18 cellular contexts compared by ENCODE assay signal in genomic region chr1:109537450-109538178, GRCh38. TPM values are rescaled to one million over a fixed set of nuclear protein-coding genes. Genes with fewer than 3 reads are reported as not detected.
"Had no signal": no experiment of that assay in that cellular context is flagged by ENCODE, and none has a peak within 500 bp of the region (broad histone marks: within the 10 kb centered on the region; RNA-seq: fewer than 3 reads in every experiment).

No MANE protein-coding gene starts in this region.

- H3K4me2 ChIP-seq: smooth muscle cell had no signal

- DNase-seq: activated CD4-positive, CD25-positive, alpha-beta regulatory T cell; activated CD8-positive, alpha-beta memory T cell treated with anti-CD3 and anti-CD28 coated beads, Interleukin-2, amount 50 U/mL, for 4 hours; activated effector memory CD4-positive, alpha-beta T cell treated with anti-CD3 and anti-CD28 coated beads, Interleukin-2, amount 50 U/mL, for 16 hours; activated naive CD4-positive, alpha-beta T cell treated with anti-CD3 and anti-CD28 coated beads, Interleukin-2, amount 50 U/mL, for 16 hours; aorta; erythroblast; left ventricle myocardium superior; right cardiac atrium; stimulated activated CD4-positive, alpha-beta T cell treated with anti-CD3 and anti-CD28 coated beads, Interleukin-4, amount 100 ng/mL, for 1 hour; T-cell; testis had no signal

- H3K4me1 ChIP-seq: prostate gland had no signal

- H3K4me3 ChIP-seq: coronary artery, prostate gland, smooth muscle cell, testis had no signal

- H3K27ac ChIP-seq: prostate gland had no signal

- H3K36me3 ChIP-seq: prostate gland had no signal

- ATAC-seq: left ventricle myocardium superior; right cardiac atrium; stimulated activated effector memory CD8-positive, alpha-beta T cell treated with anti-CD3 and anti-CD28 coated beads, Interleukin-12 subunit alpha, Interleukin-12 subunit beta, amount 100 ng/mL, for 72 hours; T-cell had no signal

- H3K27me3 ChIP-seq: testis had no signal

RNA-seq across cellular contexts. Expression of gene GPR61, which starts 2.1 kb away (rescaled TPM):
- total RNA-seq: activated CD4-positive, alpha-beta T cell treated with anti-CD3 and anti-CD28 coated beads, Interleukin-2, amount 10 ng/mL, durations not matched to agents 24 days and 14 days; aorta; kidney epithelial cell; omental fat pad; smooth muscle cell had no signal
- polyA plus RNA-seq: aorta had no signal
